Comparison of ENCODE assay signal across 1 cellular context in the genomic region with DNA sequence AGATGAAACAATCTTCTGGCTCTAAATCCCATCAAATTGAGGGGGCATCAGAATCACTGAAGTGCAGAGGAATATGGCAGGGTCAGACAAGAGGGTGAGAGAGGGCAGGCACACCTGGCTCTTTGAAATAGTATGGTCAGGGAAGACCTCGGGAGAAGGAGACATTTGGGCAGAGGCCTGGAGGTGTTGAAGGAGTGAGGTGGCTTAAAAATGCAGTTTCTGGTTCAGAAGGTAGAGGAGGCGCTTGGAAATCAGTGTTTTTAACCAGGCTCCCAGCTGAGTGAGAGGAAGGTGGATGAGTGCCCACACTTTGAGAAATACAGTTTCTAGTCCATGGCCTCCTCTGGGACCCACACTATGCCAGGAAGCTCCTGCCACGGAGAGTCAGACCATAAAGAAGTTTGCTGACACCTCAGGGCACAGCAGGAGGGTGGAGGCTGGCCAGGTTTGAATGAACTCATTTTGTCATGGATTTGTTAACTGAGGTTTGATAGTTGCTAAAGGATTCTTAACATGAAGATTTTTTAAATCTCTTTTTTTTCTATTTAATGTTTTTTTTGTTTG.
TF ChIP-seq lines count a peak whose summit lies in the region.

No MANE protein-coding gene starts in this region.

TF ChIP-seq in SK-N-SH treated with all-trans-retinoic acid at 6 μM for 48 hours, 23 proteins besides CTCF, POLR2A, EP300 and RAD21 (continued from another document):
- TF ChIP-seq, protein P1, sequence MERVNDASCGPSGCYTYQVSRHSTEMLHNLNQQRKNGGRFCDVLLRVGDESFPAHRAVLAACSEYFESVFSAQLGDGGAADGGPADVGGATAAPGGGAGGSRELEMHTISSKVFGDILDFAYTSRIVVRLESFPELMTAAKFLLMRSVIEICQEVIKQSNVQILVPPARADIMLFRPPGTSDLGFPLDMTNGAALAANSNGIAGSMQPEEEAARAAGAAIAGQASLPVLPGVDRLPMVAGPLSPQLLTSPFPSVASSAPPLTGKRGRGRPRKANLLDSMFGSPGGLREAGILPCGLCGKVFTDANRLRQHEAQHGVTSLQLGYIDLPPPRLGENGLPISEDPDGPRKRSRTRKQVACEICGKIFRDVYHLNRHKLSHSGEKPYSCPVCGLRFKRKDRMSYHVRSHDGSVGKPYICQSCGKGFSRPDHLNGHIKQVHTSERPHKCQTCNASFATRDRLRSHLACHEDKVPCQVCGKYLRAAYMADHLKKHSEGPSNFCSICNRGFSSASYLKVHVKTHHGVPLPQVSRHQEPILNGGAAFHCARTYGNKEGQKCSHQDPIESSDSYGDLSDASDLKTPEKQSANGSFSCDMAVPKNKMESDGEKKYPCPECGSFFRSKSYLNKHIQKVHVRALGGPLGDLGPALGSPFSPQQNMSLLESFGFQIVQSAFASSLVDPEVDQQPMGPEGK (CRISPR knock-in tag; IDR thresholded peaks at IDR 0.05; ENCODE audit: borderline replicate concordance): no peak
- TF ChIP-seq OSR1 (CRISPR knock-in tag; IDR thresholded peaks at IDR 0.05) (no peak), ZC3H10 (CRISPR knock-in tag; IDR thresholded peaks at IDR 0.05) (no peak), RARB (CRISPR knock-in tag; IDR thresholded peaks at IDR 0.05) (no peak)
